8 cellular contexts compared by ENCODE assay signal in the genomic region with DNA sequence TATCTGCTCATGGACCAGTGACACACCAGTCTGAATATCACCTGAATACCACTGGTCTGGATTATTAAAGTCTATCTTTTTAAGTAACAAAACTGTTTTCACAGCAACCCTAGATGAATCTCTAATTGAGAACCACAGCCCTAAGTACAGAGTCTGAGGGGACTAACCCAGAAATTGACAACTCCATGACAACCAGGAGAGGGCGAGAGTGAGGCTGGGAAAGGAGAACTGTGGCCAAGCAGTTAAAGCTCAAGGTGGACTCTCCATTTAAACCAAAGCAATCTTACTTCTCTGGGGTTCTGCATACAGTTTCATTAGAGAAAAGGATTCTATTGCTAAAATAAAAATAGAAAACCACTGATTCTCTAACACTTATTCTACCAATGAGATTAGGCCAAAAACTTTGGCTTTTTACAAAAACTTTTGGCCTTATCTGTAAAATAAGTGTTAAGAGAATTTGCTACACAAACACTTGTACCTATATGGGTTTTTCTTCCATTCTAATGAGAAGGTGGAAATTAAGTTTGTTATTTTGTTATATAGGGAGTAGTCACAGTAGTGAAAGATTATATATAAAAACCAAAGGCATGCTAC. TPM values are rescaled to one million over a fixed set of nuclear protein-coding genes. Genes with fewer than 3 reads are reported as not detected.
DNase-seq lines count a peak whose midpoint lies in the region; ATAC-seq and TF ChIP-seq lines count a peak whose summit lies in the region.

No MANE protein-coding gene starts in this region.

- peak; percentile 91 for ATAC-seq in GM18498 (IDR thresholded peaks at IDR 0.05; ENCODE audit: unreplicated experiment)
- ATAC-seq in HG02840 (IDR thresholded peaks at IDR 0.05; ENCODE audit: low FRiP score, unreplicated experiment), result peak; percentile 83
- ATAC-seq in natural killer cell, result peak; percentile 89 to 99 (median 96)

- no peak overlapping the region for H3K4me3 Mint-ChIP-seq in endothelial cell (ENCODE audit: unreplicated experiment)
- H3K4me3 Mint-ChIP-seq in natural killer cell, result peak overlapping the region; percentile 4
- H3K4me3 Mint-ChIP-seq in type B pancreatic cell, result no peak overlapping the region

- no peak overlapping the region for H3K27ac Mint-ChIP-seq in endothelial cell (ENCODE audit: unreplicated experiment)
- H3K27ac Mint-ChIP-seq in natural killer cell, result no peak overlapping the region
- no peak overlapping the region for H3K27ac Mint-ChIP-seq in type B pancreatic cell

- DNase-seq in AG08395 (ENCODE audit: low spot score), result peak; percentile 42
- peak; percentile 40 for DNase-seq in NCI-H146 treated with DMSO at 0.1 percent for 48 hours (lab: John Stamatoyannopoulos, UW; ENCODE audit: unreplicated experiment)
- peak; percentile 15 for DNase-seq in activated CD4-positive, alpha-beta T cell treated with anti-CD3 and anti-CD28 coated beads for 1 hour
- DNase-seq in endothelial cell (ENCODE audit: low spot score), result peak; percentile 72
- DNase-seq in natural killer cell, result no peak
- no peak for DNase-seq in type B pancreatic cell (ENCODE audit: extremely low spot score, unreplicated experiment)

- H3K4me1 Mint-ChIP-seq in endothelial cell (ENCODE audit: unreplicated experiment), result peaks cover 7% of the 10 kb centered on the region
- peaks cover 7 to 23% of the 10 kb centered on the region in 2 donors for H3K4me1 Mint-ChIP-seq in natural killer cell
- H3K4me1 Mint-ChIP-seq in type B pancreatic cell (ENCODE audit: unreplicated experiment), result peaks cover 13% of the 10 kb centered on the region

- TF ChIP-seq CTCF in endothelial cell (IDR thresholded peaks at IDR 0.05; ENCODE audit: unreplicated experiment) (peak; percentile 63), natural killer cell (IDR thresholded peaks at IDR 0.05) (peak; percentile 68), type B pancreatic cell (conservative IDR thresholded peaks at IDR 0.05) (peak; percentile 77)

- H3K9me3 Mint-ChIP-seq in endothelial cell (ENCODE audit: unreplicated experiment) (no peaks in the 10 kb centered on the region), natural killer cell (no peaks in the 10 kb centered on the region), type B pancreatic cell (peaks cover 4% of the 10 kb centered on the region)

- intact Hi-C loops in natural killer cell (cut with micrococcal nuclease), result loop anchor here (1.0 to 2.0 kb wide), 3 partner anchors 110 to 971 kb away; no protein-coding TSS in a partner anchor

- H3K27me3 Mint-ChIP-seq in endothelial cell (ENCODE audit: unreplicated experiment) (peaks cover 2% of the 10 kb centered on the region), natural killer cell (ENCODE audit: low read depth in 2 of 2) (no peaks in the 10 kb centered on the region), type B pancreatic cell (peaks cover 7% of the 10 kb centered on the region)

- H3K36me3 Mint-ChIP-seq in endothelial cell (ENCODE audit: low read depth, unreplicated experiment), result no peaks in the 10 kb centered on the region
- H3K36me3 Mint-ChIP-seq in natural killer cell, result no peaks in the 10 kb centered on the region
- no peaks in the 10 kb centered on the region for H3K36me3 Mint-ChIP-seq in type B pancreatic cell

RNA-seq across cellular contexts. Expression of a gene that starts 11.4 kb away (rescaled TPM):
- total RNA-seq in endothelial cell (ENCODE audit: unreplicated experiment), result 1.2 TPM
- total RNA-seq in natural killer cell, result 1 to 10 TPM in 1 of 3 donors, under 1 TPM in 2; 0.68 to 1.6 (median 0.80) TPM
- 1.4 and 4.2 TPM in 2 replicates for total RNA-seq in type B pancreatic cell (ENCODE audit: low replicate concordance)

Comparison
In these comparisons a context has a peak if more than half of its experiments do, and no peak if none do; other contexts are left out.
1. DNase-seq: peak in AG08395 (single experiment), NCI-H146 treated with DMSO at 0.1 percent for 48 hours (single experiment), activated CD4-positive, alpha-beta T cell treated with anti-CD3 and anti-CD28 coated beads for 1 hour (single experiment) and endothelial cell (single experiment); none in natural killer cell (single experiment) and type B pancreatic cell (single experiment).
2. Peak in every context shown above with its lines, with median percentiles within 50 percentile points of each other: ATAC-seq and CTCF ChIP-seq.